8 cellular contexts compared by ENCODE assay signal in the genomic region with DNA sequence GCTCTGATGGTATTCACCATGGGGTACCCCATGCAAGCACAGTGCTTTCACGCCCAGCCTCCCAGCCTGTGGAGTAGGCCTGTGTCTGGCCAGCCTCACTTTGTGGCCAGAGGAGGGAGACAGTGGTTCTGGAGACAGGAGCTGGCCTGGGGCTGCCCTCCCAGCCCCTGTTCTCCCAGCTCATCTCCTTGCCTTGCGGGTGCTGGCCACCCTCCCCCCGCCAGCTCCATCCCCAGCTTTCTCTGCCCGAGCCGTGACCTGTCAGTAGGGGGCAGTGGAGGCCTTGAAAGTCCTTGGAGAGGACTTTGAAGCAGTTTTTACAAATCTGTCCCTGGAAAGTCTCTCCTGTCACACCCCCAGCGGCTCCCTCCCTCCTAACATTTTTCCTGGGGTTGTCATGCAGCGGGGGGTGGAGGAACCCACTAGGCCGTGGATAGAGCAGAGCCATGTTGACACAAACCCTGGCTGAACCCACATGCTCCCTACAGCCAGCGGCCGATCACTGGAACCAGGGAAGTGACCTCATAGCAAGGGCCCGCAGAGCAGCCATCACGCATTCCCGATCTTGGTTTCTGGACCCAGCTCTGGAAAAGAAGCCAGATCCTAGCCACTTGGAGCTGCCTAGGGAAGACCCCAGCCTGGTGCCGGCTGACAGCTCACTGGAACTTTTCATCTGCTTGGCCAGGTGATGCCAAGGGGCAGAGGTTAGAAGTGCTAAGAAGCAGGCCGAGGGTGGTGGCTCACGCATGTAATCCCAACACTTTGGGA.
A peak's percentile ranks its signal among the peaks of the same experiment; 100 is the strongest.
DNase-seq lines count a peak whose midpoint lies in the region; ATAC-seq and TF ChIP-seq lines count a peak whose summit lies in the region.

No MANE protein-coding gene starts in this region.

- H3K27ac ChIP-seq in liver (ENCODE audit: low read depth in 1 of 2, low read length in 2 of 2): peak overlapping the region; percentile 70 to 91

- TF ChIP-seq CTCF in liver (IDR thresholded peaks at IDR 0.05; ENCODE audit: low read depth, low read length, missing input control): peak; percentile 78

- TF ChIP-seq RAD21 in liver (IDR thresholded peaks at IDR 0.05): peak; percentile 90 to 92

- 24% methylated on average over 16 of the region's 16 CpGs for WGBS in liver

- no peak overlapping the region for H3K4me3 Mint-ChIP-seq in activated CD4-positive, alpha-beta T cell treated with anti-CD3 and anti-CD28 coated beads, Interleukin-2, amount 10 ng/mL, durations not matched to agents 7 days and 5 days

- H3K4me3 ChIP-seq in liver (ENCODE audit: low read depth in 1 of 3, low read length in 3 of 3): no peak overlapping the region

- ATAC-seq in HG03139 (IDR thresholded peaks at IDR 0.05; ENCODE audit: unreplicated experiment): no peak

- peak overlapping the region; percentile 60 for H3K27ac Mint-ChIP-seq in activated CD4-positive, alpha-beta T cell treated with anti-CD3 and anti-CD28 coated beads, Interleukin-2, amount 10 ng/mL, durations not matched to agents 7 days and 5 days

- H3K9me3 ChIP-seq in liver (ENCODE audit: control insufficient read depth in 4 of 4, low read length in 3 of 4): no peaks in the 10 kb centered on the region

- H3K36me3 ChIP-seq in liver (ENCODE audit: control insufficient read depth in 4 of 4, insufficient read depth in 3 of 4, low read depth in 1 of 4, low read length in 3 of 4): no peaks in the 10 kb centered on the region

- H3K4me1 Mint-ChIP-seq in activated CD4-positive, alpha-beta T cell treated with anti-CD3 and anti-CD28 coated beads, Interleukin-2, amount 10 ng/mL, durations not matched to agents 7 days and 5 days: peaks cover 94% of the 10 kb centered on the region

- no peaks in the 10 kb centered on the region for H3K27me3 ChIP-seq in liver (ENCODE audit: control insufficient read depth in 4 of 4, insufficient read depth in 4 of 4, low read length in 3 of 4)

- POLR2A ChIA-PET in activated CD4-positive, alpha-beta T cell treated with anti-CD3 and anti-CD28 coated beads, Interleukin-2, amount 10 ng/mL, durations not matched to agents 7 days and 5 days (lab: Charles Lee): interaction anchor here (0.9 kb wide), 1 partner anchor 11 kb away, joined by 4 read pairs; no protein-coding TSS in a partner anchor

- H3K27me3 Mint-ChIP-seq in activated CD4-positive, alpha-beta T cell treated with anti-CD3 and anti-CD28 coated beads, Interleukin-2, amount 10 ng/mL, durations not matched to agents 7 days and 5 days: no peaks in the 10 kb centered on the region

- DNase-seq in NCI-H1436 (lab: John Stamatoyannopoulos, UW) (peak; percentile 58), NCI-H1436 treated with DMSO at 0.1 percent for 48 hours (lab: John Stamatoyannopoulos, UW) (no peak), NCI-H1092 (lab: John Stamatoyannopoulos, UW) (peak; percentile 54), dedifferentiated amniotic fluid mesenchymal stem cell (ENCODE audit: extremely low spot score) (peak; percentile 97)
- DNase-seq in activated CD4-positive, alpha-beta T cell treated with anti-CD3 and anti-CD28 coated beads, Interleukin-2, amount 10 ng/mL, durations not matched to agents 7 days and 5 days: peak; percentile 83
- peak; percentile 78 to 84 for DNase-seq in stimulated activated CD4-positive, alpha-beta T cell treated with anti-CD3 and anti-CD28 coated beads, Interleukin-4, amount 100 ng/mL, for 4 hours

- no peaks in the 10 kb centered on the region for H3K9me3 Mint-ChIP-seq in activated CD4-positive, alpha-beta T cell treated with anti-CD3 and anti-CD28 coated beads, Interleukin-2, amount 10 ng/mL, durations not matched to agents 7 days and 5 days

- CTCF ChIA-PET in activated CD4-positive, alpha-beta T cell treated with anti-CD3 and anti-CD28 coated beads, Interleukin-2, amount 10 ng/mL, durations not matched to agents 7 days and 5 days (lab: Charles Lee): interaction anchor here (0.5 to 4.6 kb wide), 42 partner anchors 9 to 616 kb away, joined by 3 to 56 read pairs (median 5); no protein-coding TSS in a partner anchor

- H3K4me1 ChIP-seq in liver (ENCODE audit: control insufficient read depth in 4 of 4, insufficient read depth in 4 of 4, low read length in 3 of 4): peaks cover 20 to 72% (median 47%) of the 10 kb centered on the region in 4 donors

- peaks cover 39% of the 10 kb centered on the region for H3K36me3 Mint-ChIP-seq in activated CD4-positive, alpha-beta T cell treated with anti-CD3 and anti-CD28 coated beads, Interleukin-2, amount 10 ng/mL, durations not matched to agents 7 days and 5 days (ENCODE audit: low read depth)

- peak overlapping the region in 1 of 2 donors; percentile 17 for H3K9ac ChIP-seq in liver (ENCODE audit: low read depth in 1 of 2, low read length in 2 of 2)

TF ChIP-seq in liver, 16 proteins besides CTCF, POLR2A, EP300 and RAD21:
- TF ChIP-seq TAF1 (conservative IDR thresholded peaks at IDR 0.05): no peak
- peak; percentile 80 for TF ChIP-seq FOXA2 (IDR thresholded peaks at IDR 0.05)
- peak; percentile 94 for TF ChIP-seq RXRA (IDR thresholded peaks at IDR 0.05)
- TF ChIP-seq, protein P1, sequence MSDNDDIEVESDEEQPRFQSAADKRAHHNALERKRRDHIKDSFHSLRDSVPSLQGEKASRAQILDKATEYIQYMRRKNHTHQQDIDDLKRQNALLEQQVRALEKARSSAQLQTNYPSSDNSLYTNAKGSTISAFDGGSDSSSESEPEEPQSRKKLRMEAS (IDR thresholded peaks at IDR 0.05): peak; percentile 86
- TF ChIP-seq SP1 (IDR thresholded peaks at IDR 0.05): peak; percentile 84
- no peak for TF ChIP-seq EGR1 (IDR thresholded peaks at IDR 0.05; ENCODE audit: low read depth in 2 of 2)
- TF ChIP-seq JUND (IDR thresholded peaks at IDR 0.05): peak; percentile 83 to 90
- TF ChIP-seq NR2F2 (IDR thresholded peaks at IDR 0.05): peak; percentile 93
- TF ChIP-seq, protein P2, sequence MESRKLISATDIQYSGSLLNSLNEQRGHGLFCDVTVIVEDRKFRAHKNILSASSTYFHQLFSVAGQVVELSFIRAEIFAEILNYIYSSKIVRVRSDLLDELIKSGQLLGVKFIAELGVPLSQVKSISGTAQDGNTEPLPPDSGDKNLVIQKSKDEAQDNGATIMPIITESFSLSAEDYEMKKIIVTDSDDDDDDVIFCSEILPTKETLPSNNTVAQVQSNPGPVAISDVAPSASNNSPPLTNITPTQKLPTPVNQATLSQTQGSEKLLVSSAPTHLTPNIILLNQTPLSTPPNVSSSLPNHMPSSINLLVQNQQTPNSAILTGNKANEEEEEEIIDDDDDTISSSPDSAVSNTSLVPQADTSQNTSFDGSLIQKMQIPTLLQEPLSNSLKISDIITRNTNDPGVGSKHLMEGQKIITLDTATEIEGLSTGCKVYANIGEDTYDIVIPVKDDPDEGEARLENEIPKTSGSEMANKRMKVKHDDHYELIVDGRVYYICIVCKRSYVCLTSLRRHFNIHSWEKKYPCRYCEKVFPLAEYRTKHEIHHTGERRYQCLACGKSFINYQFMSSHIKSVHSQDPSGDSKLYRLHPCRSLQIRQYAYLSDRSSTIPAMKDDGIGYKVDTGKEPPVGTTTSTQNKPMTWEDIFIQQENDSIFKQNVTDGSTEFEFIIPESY (IDR thresholded peaks at IDR 0.05): peak; percentile 52
- peak; percentile 65 for TF ChIP-seq YY1 (IDR thresholded peaks at IDR 0.05)
- TF ChIP-seq GABPA (IDR thresholded peaks at IDR 0.05 in 1 of 2, conservative IDR thresholded peaks at IDR 0.05 in 1 of 2): peak in 1 of 2 donors; percentile 52
- TF ChIP-seq, protein P3, sequence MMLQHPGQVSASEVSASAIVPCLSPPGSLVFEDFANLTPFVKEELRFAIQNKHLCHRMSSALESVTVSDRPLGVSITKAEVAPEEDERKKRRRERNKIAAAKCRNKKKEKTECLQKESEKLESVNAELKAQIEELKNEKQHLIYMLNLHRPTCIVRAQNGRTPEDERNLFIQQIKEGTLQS (IDR thresholded peaks at IDR 0.05): no peak
- TF ChIP-seq HNF4G (IDR thresholded peaks at IDR 0.05): peak; percentile 2
- peak; percentile 63 to 72 for TF ChIP-seq HNF4A (conservative IDR thresholded peaks at IDR 0.05)
- TF ChIP-seq, protein P4, sequence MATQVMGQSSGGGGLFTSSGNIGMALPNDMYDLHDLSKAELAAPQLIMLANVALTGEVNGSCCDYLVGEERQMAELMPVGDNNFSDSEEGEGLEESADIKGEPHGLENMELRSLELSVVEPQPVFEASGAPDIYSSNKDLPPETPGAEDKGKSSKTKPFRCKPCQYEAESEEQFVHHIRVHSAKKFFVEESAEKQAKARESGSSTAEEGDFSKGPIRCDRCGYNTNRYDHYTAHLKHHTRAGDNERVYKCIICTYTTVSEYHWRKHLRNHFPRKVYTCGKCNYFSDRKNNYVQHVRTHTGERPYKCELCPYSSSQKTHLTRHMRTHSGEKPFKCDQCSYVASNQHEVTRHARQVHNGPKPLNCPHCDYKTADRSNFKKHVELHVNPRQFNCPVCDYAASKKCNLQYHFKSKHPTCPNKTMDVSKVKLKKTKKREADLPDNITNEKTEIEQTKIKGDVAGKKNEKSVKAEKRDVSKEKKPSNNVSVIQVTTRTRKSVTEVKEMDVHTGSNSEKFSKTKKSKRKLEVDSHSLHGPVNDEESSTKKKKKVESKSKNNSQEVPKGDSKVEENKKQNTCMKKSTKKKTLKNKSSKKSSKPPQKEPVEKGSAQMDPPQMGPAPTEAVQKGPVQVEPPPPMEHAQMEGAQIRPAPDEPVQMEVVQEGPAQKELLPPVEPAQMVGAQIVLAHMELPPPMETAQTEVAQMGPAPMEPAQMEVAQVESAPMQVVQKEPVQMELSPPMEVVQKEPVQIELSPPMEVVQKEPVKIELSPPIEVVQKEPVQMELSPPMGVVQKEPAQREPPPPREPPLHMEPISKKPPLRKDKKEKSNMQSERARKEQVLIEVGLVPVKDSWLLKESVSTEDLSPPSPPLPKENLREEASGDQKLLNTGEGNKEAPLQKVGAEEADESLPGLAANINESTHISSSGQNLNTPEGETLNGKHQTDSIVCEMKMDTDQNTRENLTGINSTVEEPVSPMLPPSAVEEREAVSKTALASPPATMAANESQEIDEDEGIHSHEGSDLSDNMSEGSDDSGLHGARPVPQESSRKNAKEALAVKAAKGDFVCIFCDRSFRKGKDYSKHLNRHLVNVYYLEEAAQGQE (IDR thresholded peaks at IDR 0.05): peak; percentile 15
- peak; percentile 90 for TF ChIP-seq FOXA1 (IDR thresholded peaks at IDR 0.05)
